8 cellular contexts compared by ENCODE assay signal in genomic region chr10:13340626-13341370, GRCh38. TPM values are rescaled to one million over a fixed set of nuclear protein-coding genes. Genes with fewer than 3 reads are reported as not detected.
DNase-seq lines count a peak whose midpoint lies in the region; ATAC-seq, FAIRE-seq and TF ChIP-seq lines count a peak whose summit lies in the region.

No MANE protein-coding gene starts in this region.

- peak; percentile 82 for DNase-seq in Jurkat, Clone E6-1 (ENCODE audit: low read depth, low spot score)
- no peak for DNase-seq in ureter (ENCODE audit: low spot score)
- DNase-seq in SIG-M5 treated with dmso at 0.1 percent for 504 hours (lab: John Stamatoyannopoulos, UW; ENCODE audit: unreplicated experiment), result no peak
- DNase-seq in COLO829 (ENCODE audit: low spot score), result no peak
- no peak for DNase-seq in HepG2 (ENCODE audit: low spot score)

- FAIRE-seq in HepG2 (lab: Jason Lieb, UNC), result no peak

- H3K79me2 ChIP-seq in HepG2 (ENCODE audit: insufficient read depth, low read length), result peaks cover 33% of the 10 kb centered on the region

- TF ChIP-seq RAD21 in HepG2 (CRISPR knock-in tag; IDR thresholded peaks at IDR 0.05), result no peak

- H3K4me1 ChIP-seq in iPS-20b (ENCODE audit: insufficient read depth, low read length) (peaks cover 17% of the 10 kb centered on the region), HepG2 (ENCODE audit: insufficient read depth, low read length) (peaks cover 12% of the 10 kb centered on the region)

- H3K4me2 ChIP-seq in HepG2 (ENCODE audit: low read depth, low read length), result no peak overlapping the region

- no peak overlapping the region for H3K27ac ChIP-seq in iPS-20b (ENCODE audit: low read length)
- no peak overlapping the region for H3K27ac ChIP-seq in HepG2 (ENCODE audit: extremely low read length, insufficient read depth, low read length)

- H2AFZ ChIP-seq in HepG2 (ENCODE audit: low read length), result no peak overlapping the region

- 96% methylated on average over 12 of the region's 12 CpGs for WGBS in HepG2 (ENCODE audit: low lambda C conversion rate)

- CTCF ChIA-PET in HepG2 (lab: Yijun Ruan, JAX; ENCODE audit: low intra/inter-chr PET ratio, low total read pairs), result no interaction called here

- ATAC-seq in GM18861 (IDR thresholded peaks at IDR 0.05; ENCODE audit: unreplicated experiment) (peak; percentile 82), GM21717 (IDR thresholded peaks at IDR 0.05; ENCODE audit: unreplicated experiment) (peak; percentile 84), HepG2 (no peak)

- H4K20me1 ChIP-seq in HepG2 (ENCODE audit: insufficient read depth, low read length), result no peaks in the 10 kb centered on the region

- no peak for TF ChIP-seq CTCF in HepG2 (CRISPR knock-in tag; IDR thresholded peaks at IDR 0.05)

- no TSS peak for BruUV-seq in HepG2 (replicated peaks; lab: Mats Ljungman, UMichigan)

- intact Hi-C loops in HepG2 (cut with micrococcal nuclease; ENCODE audit: unreplicated experiment), result no loop called here

- in situ Hi-C loops in HepG2 (cut with HindIII; ENCODE audit: extremely low pct_ligation_motif_present, low pct_unique_long_range_greater_than_20kb), result no loop called here

- no peak for TF ChIP-seq POLR2A in HepG2 (IDR thresholded peaks at IDR 0.05; ENCODE audit: insufficient read depth in 1 of 2, low read depth in 2 of 2, low read length in 2 of 2)

- H3K36me3 ChIP-seq in iPS-20b (ENCODE audit: insufficient read depth, low read depth, low read length) (peaks cover 92% of the 10 kb centered on the region), HepG2 (replicated peaks in 1 of 2; ENCODE audit: control insufficient read depth in 1 of 2, insufficient read depth in 2 of 2, low read length in 2 of 2) (peaks cover 6 to 45% of the 10 kb centered on the region in 2 experiments; a peak in 4 of 5 replicates)

- TF ChIP-seq EP300 in HepG2 (IDR thresholded peaks at IDR 0.05; ENCODE audit: low read depth in 2 of 2, low read length in 2 of 2) (no peak), HepG2 (CRISPR knock-in tag; IDR thresholded peaks at IDR 0.05; ENCODE audit: borderline replicate concordance) (no peak)

- H3K4me3 ChIP-seq in Jurkat, Clone E6-1 (ENCODE audit: low read length), result peak overlapping the region; percentile 23; the same call in 1 of the 2 replicates
- H3K4me3 ChIP-seq in iPS-20b (ENCODE audit: low read length), result peak overlapping the region; percentile 13; the same call in 1 of the 2 replicates
- H3K4me3 ChIP-seq in HepG2 (replicated peaks in 1 of 3; ENCODE audit: insufficient read depth in 1 of 3, low read depth in 2 of 3, low read length in 3 of 3), result no peak overlapping the region

- POLR2A ChIA-PET in HepG2 (lab: Yijun Ruan, JAX), result interaction anchor here (1.2 kb wide), 1 partner anchor 9 kb away, joined by 3 read pairs; no protein-coding TSS in a partner anchor

- H3K9me3 ChIP-seq in iPS-20b (ENCODE audit: insufficient read depth, low read depth, low read length) (no peaks in the 10 kb centered on the region), HepG2 (ENCODE audit: low read length) (no peaks in the 10 kb centered on the region)

- no peak overlapping the region for H3K9ac ChIP-seq in iPS-20b (ENCODE audit: low read depth, low read length)
- no peak overlapping the region for H3K9ac ChIP-seq in HepG2 (ENCODE audit: insufficient read depth, low read depth, low read length)

- H3K27me3 ChIP-seq in iPS-20b (ENCODE audit: insufficient read depth, low read length), result no peaks in the 10 kb centered on the region
- H3K27me3 ChIP-seq in HepG2 (ENCODE audit: control insufficient read depth in 1 of 2, insufficient read depth in 2 of 2, low read length in 2 of 2), result no peaks in the 10 kb centered on the region

TF ChIP-seq in HepG2, 621 proteins besides CTCF, POLR2A, EP300 and RAD21:
- TF ChIP-seq ZNF383 (CRISPR knock-in tag; IDR thresholded peaks at IDR 0.05; ENCODE audit: borderline replicate concordance), result no peak
- no peak for TF ChIP-seq ZNF441 (CRISPR knock-in tag; IDR thresholded peaks at IDR 0.05; ENCODE audit: borderline replicate concordance)

RNA-seq across cellular contexts. Expression of gene SEPHS1, which starts 7.3 kb away (rescaled TPM):
- polyA plus RNA-seq in Jurkat, Clone E6-1 (2012; ENCODE audit: insufficient read depth, insufficient read length), result 163 TPM
- total RNA-seq in ureter (44.7 TPM), HepG2 (2016; rRNA removed; fragmentation: Illumina TruSeq; extraction: Trizol) (61.5 and 76.0 TPM in 2 replicates)
- total RNA-seq in HepG2 (2016; cell fraction: cytosol; rRNA removed; fragmentation: Illumina TruSeq; extraction: Trizol; ENCODE audit: low read depth), result 81.7 and 82.0 TPM in 2 replicates
- total RNA-seq in HepG2 (2016; cell fraction: insoluble cytoplasmic fraction; rRNA removed; fragmentation: Illumina TruSeq; extraction: Trizol), result 64.7 and 68.6 TPM in 2 replicates
- total RNA-seq in HepG2 (2016; cell fraction: membrane; rRNA removed; fragmentation: Illumina TruSeq; extraction: Trizol), result 145 and 152 TPM in 2 replicates
- total RNA-seq in HepG2 (2016; cell fraction: nucleus; rRNA removed; fragmentation: Illumina TruSeq; extraction: Trizol), result 26.6 and 33.5 TPM in 2 replicates
- polyA plus RNA-seq in HepG2 (2011; rRNA removed), result 52.3 and 57.8 TPM in 2 replicates
- 37.6 and 45.1 TPM in 2 replicates for polyA plus RNA-seq in HepG2 (2011; cell fraction: cytosol; rRNA removed)
- 19.5 and 19.9 TPM in 2 replicates for polyA plus RNA-seq in HepG2 (2011; cell fraction: nucleus; rRNA removed)
- 32.9 and 36.4 TPM in 2 replicates for polyA plus RNA-seq in HepG2 (2012)
- 167 and 171 TPM in 2 replicates for polyA plus RNA-seq in HepG2 (2016; cell fraction: cytosol; fragmentation: Illumina TruSeq; extraction: Trizol; ENCODE audit: low read depth)
- 95.6 and 112 TPM in 2 replicates for polyA plus RNA-seq in HepG2 (2016; cell fraction: insoluble cytoplasmic fraction; fragmentation: Illumina TruSeq; extraction: Trizol; ENCODE audit: low read depth)
- polyA plus RNA-seq in HepG2 (2016; cell fraction: membrane; fragmentation: Illumina TruSeq; extraction: Trizol; ENCODE audit: low read depth), result 189 and 199 TPM in 2 replicates
- 67.4 and 69.2 TPM in 2 replicates for polyA plus RNA-seq in HepG2 (2016; cell fraction: nucleus; fragmentation: Illumina TruSeq; extraction: Trizol; ENCODE audit: insufficient read depth, low read depth)
- polyA minus RNA-seq in HepG2 (2011; rRNA and poly(A)+ RNA removed; ENCODE audit: low replicate concordance), result 44.9 and 79.2 TPM in 2 replicates
- 26.9 and 32.6 TPM in 2 replicates for polyA minus RNA-seq in HepG2 (2011; cell fraction: cytosol; rRNA and poly(A)+ RNA removed)
- 18.8 and 19.8 TPM in 2 replicates for polyA minus RNA-seq in HepG2 (2011; cell fraction: nucleus; rRNA and poly(A)+ RNA removed)

RNA-seq across cellular contexts. Expression of gene PHYH, which starts 40.9 kb away (rescaled TPM):
- polyA plus RNA-seq in Jurkat, Clone E6-1 (2012; ENCODE audit: insufficient read depth, insufficient read length), result 15.1 TPM
- total RNA-seq in ureter (28.4 TPM), HepG2 (2016; rRNA removed; fragmentation: Illumina TruSeq; extraction: Trizol) (34.5 and 47.9 TPM in 2 replicates)
- 17.6 and 21.7 TPM in 2 replicates for total RNA-seq in HepG2 (2016; cell fraction: cytosol; rRNA removed; fragmentation: Illumina TruSeq; extraction: Trizol; ENCODE audit: low read depth)
- total RNA-seq in HepG2 (2016; cell fraction: insoluble cytoplasmic fraction; rRNA removed; fragmentation: Illumina TruSeq; extraction: Trizol), result 36.1 and 49.8 TPM in 2 replicates
- 20.3 and 22.2 TPM in 2 replicates for total RNA-seq in HepG2 (2016; cell fraction: membrane; rRNA removed; fragmentation: Illumina TruSeq; extraction: Trizol)
- total RNA-seq in HepG2 (2016; cell fraction: nucleus; rRNA removed; fragmentation: Illumina TruSeq; extraction: Trizol), result 18.4 and 18.8 TPM in 2 replicates
- 27.2 and 37.4 TPM in 2 replicates for polyA plus RNA-seq in HepG2 (2011; rRNA removed)
- 27.7 and 38.9 TPM in 2 replicates for polyA plus RNA-seq in HepG2 (2011; cell fraction: cytosol; rRNA removed)
- 12.7 and 24.3 TPM in 2 replicates for polyA plus RNA-seq in HepG2 (2011; cell fraction: nucleus; rRNA removed)
- 47.7 and 75.4 TPM in 2 replicates for polyA plus RNA-seq in HepG2 (2012)
- polyA plus RNA-seq in HepG2 (2016; cell fraction: cytosol; fragmentation: Illumina TruSeq; extraction: Trizol; ENCODE audit: low read depth), result 14.6 and 17.7 TPM in 2 replicates
- polyA plus RNA-seq in HepG2 (2016; cell fraction: insoluble cytoplasmic fraction; fragmentation: Illumina TruSeq; extraction: Trizol; ENCODE audit: low read depth), result 78.2 and 81.4 TPM in 2 replicates
- 22.5 and 25.2 TPM in 2 replicates for polyA plus RNA-seq in HepG2 (2016; cell fraction: membrane; fragmentation: Illumina TruSeq; extraction: Trizol; ENCODE audit: low read depth)
- polyA plus RNA-seq in HepG2 (2016; cell fraction: nucleus; fragmentation: Illumina TruSeq; extraction: Trizol; ENCODE audit: insufficient read depth, low read depth), result 38.1 and 38.4 TPM in 2 replicates
- 7.2 and 13.5 TPM in 2 replicates for polyA minus RNA-seq in HepG2 (2011; rRNA and poly(A)+ RNA removed; ENCODE audit: low replicate concordance)
- polyA minus RNA-seq in HepG2 (2011; cell fraction: cytosol; rRNA and poly(A)+ RNA removed), result 9.4 and 13.2 TPM in 2 replicates
- 12.2 and 17.8 TPM in 2 replicates for polyA minus RNA-seq in HepG2 (2011; cell fraction: nucleus; rRNA and poly(A)+ RNA removed)

Comparison
In these comparisons a context has a peak if more than half of its experiments do, and no peak if none do; other contexts are left out.
1. H3K4me3 ChIP-seq: peak in Jurkat, Clone E6-1 (single experiment) and iPS-20b (single experiment); none in HepG2 (0 of 3).